Comparison of ENCODE assay signal across 21 cellular contexts in genomic region chr1:163703794-163704193, GRCh38.
"Had no signal": no experiment of that assay in that cellular context is flagged by ENCODE, and none has a peak within 500 bp of the region (broad histone marks: within the 10 kb centered on the region; RNA-seq: fewer than 3 reads in every experiment).

No MANE protein-coding gene starts in this region.

- H3K4me3 ChIP-seq: dorsolateral prefrontal cortex, esophagus squamous epithelium, lower lobe of right lung, neural progenitor cell, prostate gland, right atrium auricular region, testis, tibial artery had no signal

- ATAC-seq: left ventricle myocardium superior; lower lobe of right lung; naive thymus-derived CD4-positive, alpha-beta T cell; sciatic nerve; stimulated activated effector memory CD8-positive, alpha-beta T cell treated with anti-CD3 and anti-CD28 coated beads, Interleukin-12 subunit alpha, Interleukin-12 subunit beta, amount 100 ng/mL, for 72 hours; stimulated activated naive CD8-positive, alpha-beta T cell treated with anti-CD3 and anti-CD28 coated beads, Interleukin-15, Interleukin-2, amounts not matched to agents 100 U/mL and 50 U/mL, for 24 hours had no signal

- H3K9me3 ChIP-seq: esophagus squamous epithelium, lower lobe of right lung, prostate gland, right atrium auricular region, testis, tibial artery had no signal

- H3K27ac ChIP-seq: dorsolateral prefrontal cortex, esophagus squamous epithelium, lower lobe of right lung, neural progenitor cell, prostate gland, right atrium auricular region, testis, tibial artery had no signal

- H3K27me3 ChIP-seq: esophagus squamous epithelium, neural progenitor cell, right atrium auricular region, testis, tibial artery had no signal

- H2AFZ ChIP-seq: neural progenitor cell had no signal

- H3K4me2 ChIP-seq: neural progenitor cell had no signal

- H3K9ac ChIP-seq: neural progenitor cell had no signal

- H3K36me3 ChIP-seq: esophagus squamous epithelium, lower lobe of right lung, neural progenitor cell, prostate gland, right atrium auricular region, tibial artery had no signal

- DNase-seq: dorsolateral prefrontal cortex; effector CD4-positive, alpha-beta T cell; esophagus squamous epithelium; hypothalamus; immature natural killer cell; islet precursor cell; kidney glomerular epithelial cell; left ventricle myocardium superior; lower lobe of right lung; naive thymus-derived CD4-positive, alpha-beta T cell; stimulated activated CD4-positive, alpha-beta T cell treated with anti-CD3 and anti-CD28 coated beads, Interleukin-2, amount 100 ng/mL, for 24 hours; stimulated activated CD4-positive, alpha-beta T cell treated with anti-CD3 and anti-CD28 coated beads, Interleukin-4, amount 100 ng/mL, for 24 hours; stimulated activated naive CD8-positive, alpha-beta T cell treated with anti-CD3 and anti-CD28 coated beads, Interleukin-15, Interleukin-2, amounts not matched to agents 100 U/mL and 50 U/mL, for 24 hours; substantia nigra; testis; tibial artery had no signal

- H3K4me1 ChIP-seq: lower lobe of right lung, neural progenitor cell, prostate gland, right atrium auricular region, testis, tibial artery had no signal
